22 cellular contexts compared by ENCODE assay signal in genomic region chr2:30757737-30758136, GRCh38. TPM values are rescaled to one million over a fixed set of nuclear protein-coding genes. Genes with fewer than 3 reads are reported as not detected.
DNase-seq lines count a peak whose midpoint lies in the region; ATAC-seq, FAIRE-seq and TF ChIP-seq lines count a peak whose summit lies in the region.
"Had no signal": no experiment of that assay in that cellular context is flagged by ENCODE, and none has a peak within 500 bp of the region (broad histone marks: within the 10 kb centered on the region; RNA-seq: fewer than 3 reads in every experiment).

No MANE protein-coding gene starts in this region.

- no peak overlapping the region for H3K27ac Mint-ChIP-seq in CD14-positive monocyte
- H3K27ac Mint-ChIP-seq in stimulated activated memory B cell treated with anti-CD40 and anti-IgM and Interleukin-4, amounts not matched to agents 10 μg/mL and 1 μg/mL and 100 μg/mL, for 72 hours: no peak overlapping the region
- H3K27ac Mint-ChIP-seq: CD4-positive, alpha-beta memory T cell; H9 had no signal

- H3K27me3 ChIP-seq in K562 (ENCODE audit: control insufficient read depth in 2 of 2, insufficient read depth in 2 of 2, low read length in 2 of 2) (peaks cover 22 to 80% of the 10 kb centered on the region in 2 experiments; a peak in 3 of 5 replicates), neuronal stem cell (ENCODE audit: control insufficient read depth in 3 of 3, insufficient read depth in 3 of 3, low read depth in 1 of 3, low read length in 3 of 3) (peaks cover 0 to 3% (median 0%) of the 10 kb centered on the region in 3 experiments), upper lobe of right lung (no peaks in the 10 kb centered on the region)
- H3K27me3 ChIP-seq: BE2C had no signal

- H4K91ac ChIP-seq in neuronal stem cell (ENCODE audit: low read depth, low read length, poor library complexity): no peak overlapping the region

- peaks cover 8 to 14% (median 10%) of the 10 kb centered on the region in 3 donors for H3K27me3 Mint-ChIP-seq in CD14-positive monocyte (ENCODE audit: low read depth in 3 of 3)
- H3K27me3 Mint-ChIP-seq in stimulated activated memory B cell treated with anti-CD40 and anti-IgM and Interleukin-4, amounts not matched to agents 10 μg/mL and 1 μg/mL and 100 μg/mL, for 72 hours: peaks cover 59% of the 10 kb centered on the region

- H4K8ac ChIP-seq in neuronal stem cell (ENCODE audit: low read depth, low read length): no peak overlapping the region

- CTCF ChIA-PET in K562 (lab: Yijun Ruan, JAX; ENCODE audit: low intra/inter-chr PET ratio): no interaction called here

- H3K36me3 ChIP-seq in K562 (ENCODE audit: control insufficient read depth, insufficient read depth, low read length): no peaks in the 10 kb centered on the region
- no peaks in the 10 kb centered on the region for H3K36me3 ChIP-seq in neuronal stem cell (replicated peaks in 1 of 2; ENCODE audit: control insufficient read depth in 2 of 2, insufficient read depth in 2 of 2, low read length in 2 of 2)
- no peaks in the 10 kb centered on the region for H3K36me3 ChIP-seq in upper lobe of right lung
- H3K36me3 ChIP-seq: BE2C had no signal

- no peak overlapping the region for H2BK120ac ChIP-seq in neuronal stem cell (ENCODE audit: low read depth, low read length)

- H3K4me2 ChIP-seq in K562 (ENCODE audit: insufficient read depth, low read length) (no peak overlapping the region), neuronal stem cell (ENCODE audit: insufficient read depth, low read length, poor library complexity, severe bottlenecking) (no peak overlapping the region)

- ATAC-seq in K562 (no peak), upper lobe of right lung (no peak), GM21619 (IDR thresholded peaks at IDR 0.05; ENCODE audit: unreplicated experiment) (no peak)
- no peak for ATAC-seq in stimulated activated memory B cell treated with anti-CD40 and anti-IgM and Interleukin-4, amounts not matched to agents 10 μg/mL and 1 μg/mL and 100 μg/mL, for 72 hours
- ATAC-seq: HepG2 had no signal

- H3K79me1 ChIP-seq in neuronal stem cell (ENCODE audit: low read depth, low read length): no peaks in the 10 kb centered on the region

- TF ChIP-seq CTCF in CD14-positive monocyte (IDR thresholded peaks at IDR 0.05): no peak
- no peak for TF ChIP-seq CTCF in K562 (IDR thresholded peaks at IDR 0.05 in 2 of 3, conservative IDR thresholded peaks at IDR 0.05 in 1 of 3; ENCODE audit: insufficient read depth in 2 of 3, low read depth in 1 of 3, low read length in 3 of 3)
- TF ChIP-seq CTCF in upper lobe of right lung (IDR thresholded peaks at IDR 0.05): no peak

- H3K79me2 ChIP-seq in K562 (ENCODE audit: control insufficient read depth, insufficient read depth, low read length): no peaks in the 10 kb centered on the region

- H3K18ac ChIP-seq in neuronal stem cell (ENCODE audit: low read length): peak overlapping the region; percentile 33

- TF ChIP-seq RAD21 in K562 (CRISPR knock-in tag; conservative IDR thresholded peaks at IDR 0.05 in 1 of 2, IDR thresholded peaks at IDR 0.05 in 1 of 2): no peak

- H2AFZ ChIP-seq in K562 (ENCODE audit: low read depth, low read length): no peak overlapping the region
- H2AFZ ChIP-seq in neuronal stem cell (ENCODE audit: low read length): no peak overlapping the region

- H2AK5ac ChIP-seq in neuronal stem cell (ENCODE audit: low read depth, low read length): no peak overlapping the region

- in situ Hi-C loops in K562 (cut with MboI): no loop called here

- no peaks in the 10 kb centered on the region; the same call in 1 of the 2 replicates for H4K20me1 ChIP-seq in K562 (replicated peaks; ENCODE audit: control insufficient read depth, insufficient read depth, low read length)

- intact Hi-C loops in CD14-positive monocyte (cut with micrococcal nuclease) (no loop called here), K562 (cut with micrococcal nuclease) (no loop called here), upper lobe of right lung (cut with DNase I) (no loop called here)

- no peak for TF ChIP-seq EP300 in K562 (IDR thresholded peaks at IDR 0.05; ENCODE audit: low read length)

- BruUV-seq in K562 (replicated peaks; lab: Mats Ljungman, UMichigan): no TSS peak

- DNase-seq in CD14-positive monocyte (ENCODE audit: low spot score) (peak; percentile 21), K562 (ENCODE audit: extremely low read depth in 1 of 4, low spot score in 3 of 4) (no peak), neuronal stem cell (ENCODE audit: low spot score) (no peak), upper lobe of right lung (peak; percentile 37), NCI-H748 (lab: John Stamatoyannopoulos, UW; ENCODE audit: unreplicated experiment) (no peak)
- DNase-seq: ACHN; C1 segment of cervical spinal cord; CD4-positive, alpha-beta memory T cell; DMS153; DMS79; GDM1; GOT3; H9 had no signal

- TF ChIP-seq POLR2A in K562 (conservative IDR thresholded peaks at IDR 0.05): no peak

- no peak overlapping the region for H2BK12ac ChIP-seq in neuronal stem cell (ENCODE audit: low read length)

- no peak overlapping the region for H3K4me3 Mint-ChIP-seq in CD14-positive monocyte
- no peak overlapping the region for H3K4me3 Mint-ChIP-seq in stimulated activated memory B cell treated with anti-CD40 and anti-IgM and Interleukin-4, amounts not matched to agents 10 μg/mL and 1 μg/mL and 100 μg/mL, for 72 hours
- H3K4me3 Mint-ChIP-seq: CD4-positive, alpha-beta memory T cell; H9; IgD-negative memory B cell had no signal

- no peaks in the 10 kb centered on the region for H3K9me3 ChIP-seq in K562 (replicated peaks; ENCODE audit: control insufficient read depth, insufficient read depth, low read depth, low read length)
- H3K9me3 ChIP-seq in neuronal stem cell (replicated peaks in 1 of 2; ENCODE audit: control insufficient read depth in 2 of 2, insufficient read depth in 1 of 2, low read depth in 1 of 2, low read length in 2 of 2): no peaks in the 10 kb centered on the region
- no peaks in the 10 kb centered on the region for H3K9me3 ChIP-seq in upper lobe of right lung
- H3K9me3 ChIP-seq: BE2C had no signal

- WGBS in K562 (ENCODE audit: insufficient coverage, low coverage, missing lambda C conversion rate): 1% methylated on average over 11 of the region's 11 CpGs
- no CpG with 5 or more reads among the region's 11 CpGs for WGBS in neuronal stem cell (ENCODE audit: extremely low coverage in 2 of 2, insufficient read length in 2 of 2, insufficient replicate concordance in 1 of 2), 2 donors

- H3K4ac ChIP-seq in neuronal stem cell (ENCODE audit: low read length): no peak overlapping the region

- no peaks in the 10 kb centered on the region for H3K36me3 Mint-ChIP-seq in CD14-positive monocyte
- H3K36me3 Mint-ChIP-seq in stimulated activated memory B cell treated with anti-CD40 and anti-IgM and Interleukin-4, amounts not matched to agents 10 μg/mL and 1 μg/mL and 100 μg/mL, for 72 hours: no peaks in the 10 kb centered on the region
- H3K36me3 Mint-ChIP-seq: CD4-positive, alpha-beta memory T cell; IgD-negative memory B cell had no signal

- no peak overlapping the region for H3K27ac ChIP-seq in K562 (ENCODE audit: extremely low read depth, low read depth, low read length)
- no peak overlapping the region for H3K27ac ChIP-seq in neuronal stem cell (replicated peaks; ENCODE audit: low read length)
- H3K27ac ChIP-seq in upper lobe of right lung: no peak overlapping the region

- peaks cover 0 to 12% of the 10 kb centered on the region in 2 experiments; a peak in 3 of 5 replicates for H3K4me1 ChIP-seq in K562 (replicated peaks in 1 of 2; ENCODE audit: control insufficient read depth in 2 of 2, insufficient read depth in 2 of 2, low read length in 2 of 2)
- no peaks in the 10 kb centered on the region for H3K4me1 ChIP-seq in neuronal stem cell (ENCODE audit: control insufficient read depth in 2 of 2, insufficient read depth in 1 of 2, low read depth in 1 of 2, low read length in 2 of 2)
- no peaks in the 10 kb centered on the region for H3K4me1 ChIP-seq in upper lobe of right lung

- H3K4me1 Mint-ChIP-seq in CD14-positive monocyte: no peaks in the 10 kb centered on the region
- no peaks in the 10 kb centered on the region for H3K4me1 Mint-ChIP-seq in stimulated activated memory B cell treated with anti-CD40 and anti-IgM and Interleukin-4, amounts not matched to agents 10 μg/mL and 1 μg/mL and 100 μg/mL, for 72 hours
- H3K4me1 Mint-ChIP-seq: CD4-positive, alpha-beta memory T cell; IgD-negative memory B cell had no signal

- no peak for FAIRE-seq in K562 (lab: Jason Lieb, UNC)
- FAIRE-seq: A204.1, GM12892, GM18507, HepG2 had no signal

- no peak overlapping the region for H2BK5ac ChIP-seq in neuronal stem cell (ENCODE audit: low read length)

- H3K14ac ChIP-seq in neuronal stem cell (ENCODE audit: low read length): peak overlapping the region; percentile 58

- no peak overlapping the region for H3K4me3 ChIP-seq in K562
- H3K4me3 ChIP-seq in neuronal stem cell (ENCODE audit: low read length in 2 of 2): no peak overlapping the region
- no peak overlapping the region for H3K4me3 ChIP-seq in upper lobe of right lung

- H3K23ac ChIP-seq in neuronal stem cell (ENCODE audit: low read depth, low read length, poor library complexity): no peak overlapping the region

- POLR2A ChIA-PET in K562 (lab: Yijun Ruan, JAX): interaction anchor here (0.6 kb wide), 1 partner anchor 887 kb away, joined by 3 read pairs; no protein-coding TSS in a partner anchor

- no peaks in the 10 kb centered on the region for H3K9me1 ChIP-seq in K562 (ENCODE audit: control insufficient read depth, insufficient read depth, low read length)

- H3K9ac ChIP-seq in K562 (ENCODE audit: insufficient read depth in 1 of 2, low read depth in 2 of 2, low read length in 2 of 2): no peak overlapping the region
- H3K9ac ChIP-seq in neuronal stem cell (ENCODE audit: low read depth, low read length, poor library complexity): peak overlapping the region; percentile 40

- H3K9me3 Mint-ChIP-seq in CD14-positive monocyte: peaks cover 0 to 2% (median 0%) of the 10 kb centered on the region in 7 donors
- no peaks in the 10 kb centered on the region for H3K9me3 Mint-ChIP-seq in stimulated activated memory B cell treated with anti-CD40 and anti-IgM and Interleukin-4, amounts not matched to agents 10 μg/mL and 1 μg/mL and 100 μg/mL, for 72 hours
- H3K9me3 Mint-ChIP-seq: CD4-positive, alpha-beta memory T cell; H9; IgD-negative memory B cell had no signal

- no peak overlapping the region for H2BK15ac ChIP-seq in neuronal stem cell (ENCODE audit: low read length)

RNA-seq across cellular contexts. Expression of gene CAPN13, which starts 49.5 kb away (rescaled TPM):
- polyA plus RNA-seq in CD14-positive monocyte (not detected), K562 (2011; rRNA removed) (not detected in 2 replicates), K562 (2014; fragmentation: Illumina TruSeq; extraction: Trizol) (not detected in 2 replicates), K562 (2014; fragmentation: Nextera tagmentation; extraction: Ambion mirVana) (not detected), K562 (2014; rRNA removed) (not detected in 2 replicates)
- not detected in 2 replicates for total RNA-seq in K562 (2011; cell fraction: chromatin; rRNA removed; ENCODE audit: low replicate concordance)
- not detected in 2 replicates for total RNA-seq in K562 (2011; cell fraction: nucleolus; rRNA removed)
- total RNA-seq in K562 (2011; cell fraction: nucleoplasm; rRNA removed): not detected in 2 replicates
- total RNA-seq in K562 (2014; rRNA removed) (not detected in 2 replicates), K562 (2014; rRNA removed; fragmentation: Illumina TruSeq; extraction: Trizol) (not detected in 2 replicates), K562 (2015; rRNA removed; fragmentation: Illumina TruSeq; extraction: Trizol) (not detected in 2 replicates), K562 (2021) (not detected in 2 replicates), upper lobe of right lung (19.2 TPM)
- polyA plus RNA-seq in K562 (2011; cell fraction: cytosol; rRNA removed): not detected in 2 replicates
- not detected in 2 replicates for polyA plus RNA-seq in K562 (2011; cell fraction: nucleus; rRNA removed)
- polyA plus RNA-seq in K562 (2012): not detected in 2 replicates
- polyA minus RNA-seq in K562 (2011; rRNA and poly(A)+ RNA removed): not detected in 2 replicates
- polyA minus RNA-seq in K562 (2011; cell fraction: cytosol; rRNA and poly(A)+ RNA removed): not detected in 2 replicates
- polyA minus RNA-seq in K562 (2011; cell fraction: nucleus; rRNA and poly(A)+ RNA removed): not detected in 2 replicates
- not detected for polyA plus RNA-seq in neuronal stem cell (2013, experiment 1 of 2)
- not detected for polyA plus RNA-seq in neuronal stem cell (2013, experiment 2 of 2)
- total RNA-seq: CD4-positive, alpha-beta memory T cell; Daoy; HepG2 had no signal
- polyA plus RNA-seq: CD4-positive, alpha-beta memory T cell; HepG2; IgD-negative memory B cell had no signal

Comparison
In these comparisons a context has a peak if more than half of its experiments do, and no peak if none do; other contexts are left out.
1. DNase-seq: peak in CD14-positive monocyte (single experiment) and upper lobe of right lung (single experiment); none in K562 (0 of 4), neuronal stem cell (single experiment) and NCI-H748 (single experiment).
2. RNA of gene CAPN13, which starts 49.5 kb away (total RNA-seq): 19.2 TPM in upper lobe of right lung (single experiment); not detected in K562; every median in the first group is over 10 times any median in the second.